Comparison of ENCODE assay signal across 23 cellular contexts in the genomic region with DNA sequence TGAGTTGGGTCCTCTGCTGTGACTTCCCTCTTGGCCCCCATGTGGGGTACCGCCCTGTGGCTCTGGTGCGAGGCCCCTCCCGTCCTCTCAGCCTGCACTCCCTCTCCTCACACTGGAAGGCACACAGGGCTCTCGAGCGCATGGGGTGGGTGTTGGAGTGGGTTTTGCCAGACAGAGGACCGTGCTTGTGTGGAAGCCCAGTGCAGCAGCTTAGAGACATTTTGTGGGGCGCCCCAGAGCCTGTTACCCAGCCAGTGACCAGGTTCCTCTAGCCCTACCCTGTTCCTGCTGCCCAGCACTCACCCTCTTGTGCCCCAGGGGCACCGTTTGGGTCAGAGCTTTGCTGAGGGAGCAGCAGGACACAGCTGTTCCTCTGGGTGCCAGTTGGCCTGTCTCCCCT.
"Had no signal": no experiment of that assay in that cellular context is flagged by ENCODE, and none has a peak within 500 bp of the region (broad histone marks: within the 10 kb centered on the region; RNA-seq: fewer than 3 reads in every experiment).

No MANE protein-coding gene starts in this region.

- H3K27ac ChIP-seq: lower lobe of right lung, neutrophil, spleen, testis, upper lobe of right lung had no signal

- ATAC-seq: left cardiac atrium; left lobe of liver; lower lobe of right lung; naive thymus-derived CD8-positive, alpha-beta T cell; right cardiac atrium; sciatic nerve; stimulated activated effector memory CD8-positive, alpha-beta T cell treated with anti-CD3 and anti-CD28 coated beads, Interleukin-12 subunit alpha, Interleukin-12 subunit beta, amount 100 ng/mL, for 72 hours; upper lobe of right lung had no signal

- H3K36me3 ChIP-seq: neutrophil had no signal

- DNase-seq: hippocampal formation; kidney glomerular epithelial cell; left cardiac atrium; lower lobe of right lung; mammary epithelial cell; mesenchymal stem cell; naive thymus-derived CD8-positive, alpha-beta T cell; occipital lobe; small intestine; spleen; stimulated activated CD4-positive, alpha-beta T cell treated with anti-CD3 and anti-CD28 coated beads, Interleukin-4, amount 100 ng/mL, for 24 hours; stimulated activated naive CD4-positive, alpha-beta T cell; stimulated activated naive CD8-positive, alpha-beta T cell treated with anti-CD3 and anti-CD28 coated beads, Interleukin-15, amount 100 ng/mL, for 72 hours; substantia nigra; testis; tibial artery; trophoblast cell; upper lobe of right lung had no signal

- H3K9me3 ChIP-seq: lower lobe of right lung, neutrophil, spleen, testis, tibial artery, upper lobe of right lung had no signal

- H3K4me3 ChIP-seq: lower lobe of right lung, spleen, testis, tibial artery, upper lobe of right lung had no signal

- H3K27me3 ChIP-seq: neutrophil, spleen, testis, tibial artery, upper lobe of right lung had no signal
